In the genomic region with DNA sequence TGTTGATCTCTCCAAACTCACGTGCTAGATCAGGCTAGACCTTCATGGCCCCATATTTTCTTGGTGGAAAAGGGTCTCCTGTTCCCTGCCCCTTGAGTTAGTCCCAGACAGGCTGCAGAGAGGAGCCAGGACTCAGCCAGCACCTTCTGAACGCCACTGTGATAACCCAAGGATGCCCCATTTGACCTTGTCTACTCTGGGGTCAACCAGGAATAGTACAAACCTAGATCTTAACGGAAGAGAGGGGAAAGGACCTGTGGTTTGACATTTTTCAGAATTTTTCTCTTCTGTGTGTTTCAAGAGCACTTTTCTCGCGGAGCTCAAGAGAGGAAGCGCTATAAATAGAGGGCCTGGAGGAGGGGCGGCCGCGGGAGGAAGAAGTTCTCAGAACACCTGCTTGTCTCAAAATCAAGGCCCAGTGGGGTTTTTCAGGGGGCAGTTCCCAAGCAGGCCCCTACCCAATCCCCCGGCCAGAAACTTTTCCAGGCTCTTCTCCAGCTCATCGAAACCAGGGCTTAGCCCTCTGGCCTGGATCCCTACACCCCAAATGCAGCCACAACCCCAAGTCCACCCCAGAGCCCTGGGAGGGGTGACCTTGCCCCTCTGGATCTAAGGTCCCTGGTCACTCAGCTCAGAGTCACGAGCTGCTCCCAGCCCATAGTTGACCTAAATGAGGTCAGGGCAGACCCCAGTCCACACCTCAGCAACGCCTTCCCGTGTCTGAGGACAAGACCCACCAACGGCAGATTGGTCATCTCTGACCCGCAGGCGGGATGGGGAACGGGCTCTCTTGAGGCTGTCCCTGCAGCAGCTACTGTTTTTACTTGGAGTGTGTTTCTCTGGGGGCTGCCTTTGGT, we compare ENCODE assay signal across 8 cellular contexts.
DNase-seq lines count a peak whose midpoint lies in the region; ATAC-seq and TF ChIP-seq lines count a peak whose summit lies in the region.

No MANE protein-coding gene starts in this region.

- TF ChIP-seq CTCF in GM13976 (IDR thresholded peaks at IDR 0.05; ENCODE audit: borderline replicate concordance, control extremely low read depth, extremely low read depth, insufficient read depth, missing control alignments) (no peak), endothelial cell (IDR thresholded peaks at IDR 0.05; ENCODE audit: unreplicated experiment) (no peak)

- H3K27me3 Mint-ChIP-seq in activated T-cell treated with anti-CD3 and anti-CD28 coated beads, Interleukin-2, amount 50 U/mL, for 72 hours (ENCODE audit: low read depth), result no peaks in the 10 kb centered on the region
- peaks cover 2% of the 10 kb centered on the region for H3K27me3 Mint-ChIP-seq in endothelial cell (ENCODE audit: unreplicated experiment)

- peaks cover 0 to 1% of the 10 kb centered on the region in 2 donors for H3K36me3 Mint-ChIP-seq in activated T-cell treated with anti-CD3 and anti-CD28 coated beads, Interleukin-2, amount 50 U/mL, for 72 hours (ENCODE audit: insufficient read depth in 2 of 2)
- H3K36me3 Mint-ChIP-seq in endothelial cell (ENCODE audit: low read depth, unreplicated experiment), result no peaks in the 10 kb centered on the region

- peak; percentile 84 for ATAC-seq in GM21529 (IDR thresholded peaks at IDR 0.05; ENCODE audit: unreplicated experiment)
- peak; percentile 28 to 42 for ATAC-seq in activated T-cell treated with anti-CD3 and anti-CD28 coated beads, Interleukin-2, amount 50 U/mL, for 72 hours (replicated peaks in 1 of 2)

- DNase-seq in GM13976 (ENCODE audit: low spot score) (peak; percentile 77), DMS153 (lab: John Stamatoyannopoulos, UW) (no peak), NCI-H526 (lab: John Stamatoyannopoulos, UW) (no peak), endothelial cell (ENCODE audit: low spot score) (no peak)
- DNase-seq in Jurkat, Clone E6-1 (ENCODE audit: low read depth, low spot score), result peak; percentile 81
- peak; percentile 64 to 73 for DNase-seq in activated T-cell treated with anti-CD3 and anti-CD28 coated beads, Interleukin-2, amount 50 U/mL, for 72 hours
- peak; percentile 63 for DNase-seq in stimulated activated CD4-positive, alpha-beta T cell treated with anti-CD3 and anti-CD28 coated beads, Interleukin-4, amount 100 ng/mL, for 1 hour

- in situ Hi-C loops in GM13976 (cut with MboI; ENCODE audit: low sequenced_read_pairs, unreplicated experiment), result no loop called here

- H3K4me3 Mint-ChIP-seq in activated T-cell treated with anti-CD3 and anti-CD28 coated beads, Interleukin-2, amount 50 U/mL, for 72 hours, result peak overlapping the region; percentile 79 to 88
- H3K4me3 Mint-ChIP-seq in endothelial cell (ENCODE audit: unreplicated experiment), result no peak overlapping the region

- H3K4me1 Mint-ChIP-seq in activated T-cell treated with anti-CD3 and anti-CD28 coated beads, Interleukin-2, amount 50 U/mL, for 72 hours (ENCODE audit: low read depth), result peaks cover 83% of the 10 kb centered on the region
- peaks cover 4% of the 10 kb centered on the region for H3K4me1 Mint-ChIP-seq in endothelial cell (ENCODE audit: unreplicated experiment)

- H3K9me3 Mint-ChIP-seq in activated T-cell treated with anti-CD3 and anti-CD28 coated beads, Interleukin-2, amount 50 U/mL, for 72 hours, result peaks cover 0 to 3% of the 10 kb centered on the region in 2 donors
- H3K9me3 Mint-ChIP-seq in endothelial cell (ENCODE audit: unreplicated experiment), result no peaks in the 10 kb centered on the region

- peak overlapping the region; percentile 74 for H3K27ac Mint-ChIP-seq in activated T-cell treated with anti-CD3 and anti-CD28 coated beads, Interleukin-2, amount 50 U/mL, for 72 hours
- no peak overlapping the region for H3K27ac Mint-ChIP-seq in endothelial cell (ENCODE audit: unreplicated experiment)

- H3K4me3 ChIP-seq in Jurkat, Clone E6-1 (ENCODE audit: low read length), result peak overlapping the region; percentile 5

Comparison
In these comparisons a context has a peak if more than half of its experiments do, and no peak if none do; other contexts are left out.
1. DNase-seq: peak in GM13976 (single experiment), Jurkat, Clone E6-1 (single experiment), activated T-cell treated with anti-CD3 and anti-CD28 coated beads, Interleukin-2, amount 50 U/mL, for 72 hours (2 of 2) and stimulated activated CD4-positive, alpha-beta T cell treated with anti-CD3 and anti-CD28 coated beads, Interleukin-4, amount 100 ng/mL, for 1 hour (single experiment); none in DMS153 (single experiment), NCI-H526 (0 of 2) and endothelial cell (single experiment).